In genomic region chr6:95230071-95230740, GRCh38 we compare ENCODE assay signal across 18 cellular contexts.
DNase-seq lines count a peak whose midpoint lies in the region; ATAC-seq and TF ChIP-seq lines count a peak whose summit lies in the region.
"Had no signal": no experiment of that assay in that cellular context is flagged by ENCODE, and none has a peak within 500 bp of the region (broad histone marks: within the 10 kb centered on the region; RNA-seq: fewer than 3 reads in every experiment).

No MANE protein-coding gene starts in this region.

- POLR2A ChIA-PET in IMR-90 (lab: Charles Lee; ENCODE audit: unreplicated experiment), result no interaction called here

- no CpG with 5 or more reads among the region's 2 CpGs for WGBS in IMR-90 (ENCODE audit: extremely low coverage in 2 of 2, insufficient read length in 1 of 2), 2 experiments

- 0 out of 2 replicates have a peak, but pooled peaks cover 1% of the 10 kb centered on the region for H3K4me1 ChIP-seq in IMR-90 (ENCODE audit: control insufficient read depth, insufficient read depth, low read length)
- H3K4me1 ChIP-seq: Caco-2, SJSA1 had no signal

- BruUV-seq in IMR-90 (replicated peaks; lab: Mats Ljungman, UMichigan), result no TSS peak

- no peak overlapping the region for H2AK5ac ChIP-seq in IMR-90 (ENCODE audit: low read depth, low read length)

- H3K18ac ChIP-seq in IMR-90 (ENCODE audit: low read depth, low read length), result no peak overlapping the region

- no peaks in the 10 kb centered on the region for H3K79me1 ChIP-seq in IMR-90 (ENCODE audit: low read depth in 1 of 2, low read length in 2 of 2)

- H4K5ac ChIP-seq in IMR-90 (ENCODE audit: low read depth, low read length), result no peak overlapping the region

- H3K36me3 ChIP-seq in IMR-90 (ENCODE audit: control insufficient read depth, insufficient read depth, low read length), result no peaks in the 10 kb centered on the region
- H3K36me3 ChIP-seq: SJSA1 had no signal

- intact Hi-C loops in IMR-90 (cut with micrococcal nuclease), result no loop called here

- H4K8ac ChIP-seq in IMR-90 (ENCODE audit: low read depth in 2 of 2, low read length in 2 of 2), result no peak overlapping the region

- DNase-seq in NCI-H748 (lab: John Stamatoyannopoulos, UW; ENCODE audit: unreplicated experiment), result peak; percentile 33
- DNase-seq in NCI-H748 treated with DMSO at 0.1 percent for 48 hours (lab: John Stamatoyannopoulos, UW), result no peak
- DNase-seq in IMR-90, result peak; percentile 25
- peak; percentile 78 for DNase-seq in NCI-H69 (lab: John Stamatoyannopoulos, UW)
- peak; percentile 60 for DNase-seq in iris pigment epithelial cell (ENCODE audit: low read depth)
- DNase-seq in DMS 273 treated with DMSO at 0.1 percent for 48 hours (lab: John Stamatoyannopoulos, UW), result no peak
- DNase-seq in stimulated activated CD4-positive, alpha-beta T cell treated with anti-CD3 and anti-CD28 coated beads, Interleukin-15, amount 100 ng/mL, for 24 hours, result no peak
- DNase-seq in KBM-7, result no peak
- DNase-seq: ACHN, AML-193, Caco-2, H7, NCI-H187 treated with DMSO at 0.1 percent for 48 hours, NCI-H526, T-cell, T-helper 9 cell had no signal

- no peak overlapping the region for H2BK120ac ChIP-seq in IMR-90 (ENCODE audit: low read depth, low read length)

- no peak overlapping the region for H3K4me3 ChIP-seq in IMR-90 (ENCODE audit: insufficient read depth, low read depth, low read length)
- H3K4me3 ChIP-seq: SJSA1 had no signal

- no peak overlapping the region for H3K9ac ChIP-seq in IMR-90 (ENCODE audit: low read depth, low read length)

- no peaks in the 10 kb centered on the region for H3K27me3 ChIP-seq in IMR-90 (ENCODE audit: control insufficient read depth, insufficient read depth, low read length)
- H3K27me3 ChIP-seq: SJSA1 had no signal

- no peak overlapping the region for H4K91ac ChIP-seq in IMR-90 (ENCODE audit: insufficient read depth, low read depth, low read length)

- no peak for TF ChIP-seq POLR2A in IMR-90 (IDR thresholded peaks at IDR 0.05; ENCODE audit: low read depth, low read length)

- H3K23ac ChIP-seq in IMR-90 (ENCODE audit: low read depth, low read length), result no peak overlapping the region

- H3K9me1 ChIP-seq in IMR-90 (ENCODE audit: insufficient read depth, low read length), result no peaks in the 10 kb centered on the region

- no peak overlapping the region for H3K4ac ChIP-seq in IMR-90 (ENCODE audit: low read depth, low read length)

- no peak overlapping the region for H2BK15ac ChIP-seq in IMR-90 (ENCODE audit: low read depth, low read length)

- no peak overlapping the region for H2BK20ac ChIP-seq in IMR-90 (ENCODE audit: low read depth, low read length)

- no peaks in the 10 kb centered on the region for H4K20me1 ChIP-seq in IMR-90 (ENCODE audit: insufficient read depth, low read length)

- no peak overlapping the region for H2AK9ac ChIP-seq in IMR-90 (replicated peaks; ENCODE audit: low read depth, low read length, poor library complexity)

- H3K56ac ChIP-seq in IMR-90 (ENCODE audit: extremely low read depth, insufficient read depth, low read length), result no peak overlapping the region; the same call in 1 of the 2 replicates

- H3K14ac ChIP-seq in IMR-90 (replicated peaks; ENCODE audit: low read depth, low read length), result no peak overlapping the region

- TF ChIP-seq RAD21 in IMR-90 (IDR thresholded peaks at IDR 0.05; ENCODE audit: low read length), result no peak

- no peak for TF ChIP-seq CTCF in IMR-90 (conservative IDR thresholded peaks at IDR 0.05; ENCODE audit: low read depth, low read length)

- CTCF ChIA-PET in IMR-90 (lab: Yijun Ruan, JAX), result interaction anchor here (0.6 kb wide), 1 partner anchor 116 kb away, joined by 3 read pairs; no protein-coding TSS in a partner anchor

- no peak overlapping the region for H3K27ac ChIP-seq in IMR-90 (ENCODE audit: insufficient read depth, low read length)
- H3K27ac ChIP-seq: RWPE1, SJSA1 had no signal

- H2BK5ac ChIP-seq in IMR-90 (ENCODE audit: low read depth, low read length, poor library complexity, severe bottlenecking), result no peak overlapping the region

- in situ Hi-C loops in IMR-90 (cut with MboI; ENCODE audit: low sequenced_read_pairs) (no loop called here), KBM-7 (cut with MboI; ENCODE audit: low pct_unique_long_range_greater_than_20kb, low sequenced_read_pairs) (no loop called here)

- dilution Hi-C loops in IMR-90 (cut with HindIII; ENCODE audit: low sequenced_read_pairs, unreplicated experiment), result no loop called here

- H3K4me2 ChIP-seq in IMR-90 (ENCODE audit: low read depth, low read length), result no peak overlapping the region

- no peak overlapping the region for H2AFZ ChIP-seq in IMR-90 (replicated peaks; ENCODE audit: low read length, poor library complexity)

- ATAC-seq in IMR-90 (ENCODE audit: low read depth), result no peak; the same call in 1 of the 2 replicates
- ATAC-seq: T-cell had no signal

- H3K9me3 ChIP-seq in IMR-90 (ENCODE audit: control insufficient read depth, insufficient read depth, low read length), result no peaks in the 10 kb centered on the region
- H3K9me3 ChIP-seq: Caco-2, SJSA1 had no signal

TF ChIP-seq in IMR-90, 13 proteins besides CTCF, POLR2A, EP300 and RAD21:
- no peak for TF ChIP-seq MXI1 (IDR thresholded peaks at IDR 0.05; ENCODE audit: borderline replicate concordance, low read depth, low read length)

Comparison
In these comparisons a context has a peak if more than half of its experiments do, and no peak if none do; other contexts are left out.
1. DNase-seq: peak in NCI-H748 (single experiment), IMR-90 (single experiment), NCI-H69 (single experiment) and iris pigment epithelial cell (single experiment); none in NCI-H748 treated with DMSO at 0.1 percent for 48 hours (single experiment), DMS 273 treated with DMSO at 0.1 percent for 48 hours (single experiment), stimulated activated CD4-positive, alpha-beta T cell treated with anti-CD3 and anti-CD28 coated beads, Interleukin-15, amount 100 ng/mL, for 24 hours (single experiment) and KBM-7 (single experiment).